1 cellular context compared by ENCODE assay signal in genomic region chr21:15441060-15441493, GRCh38.
TF ChIP-seq lines count a peak whose summit lies in the region.

No MANE protein-coding gene starts in this region.

TF ChIP-seq in HepG2, 621 proteins besides CTCF, POLR2A, EP300 and RAD21 (continued from another document and continues in another):
- TF ChIP-seq ELK4 (CRISPR knock-in tag; IDR thresholded peaks at IDR 0.05; ENCODE audit: borderline replicate concordance) (no peak), ZFP36 (IDR thresholded peaks at IDR 0.05; ENCODE audit: borderline replicate concordance, low read depth, low read length, partially characterized antibody) (no peak), ZNF512B (CRISPR knock-in tag; IDR thresholded peaks at IDR 0.05; ENCODE audit: borderline replicate concordance) (peak; percentile 96; the same call in 1 of the 2 replicates), ZFP1 (CRISPR knock-in tag; IDR thresholded peaks at IDR 0.05) (peak; percentile 93), KLF12 (CRISPR knock-in tag; IDR thresholded peaks at IDR 0.05; ENCODE audit: borderline replicate concordance) (no peak), PRMT3 (CRISPR knock-in tag; IDR thresholded peaks at IDR 0.05; ENCODE audit: borderline replicate concordance, low read depth) (no peak), PITX1 (CRISPR knock-in tag; IDR thresholded peaks at IDR 0.05) (peak; percentile 97), SOX6 (IDR thresholded peaks at IDR 0.05) (no peak), SOX6 (CRISPR knock-in tag; IDR thresholded peaks at IDR 0.05) (peak; percentile 100), THRA (CRISPR knock-in tag; IDR thresholded peaks at IDR 0.05; ENCODE audit: borderline replicate concordance) (peak; percentile 99), ZNF614 (CRISPR knock-in tag; IDR thresholded peaks at IDR 0.05; ENCODE audit: borderline replicate concordance) (peak; percentile 65; the same call in 1 of the 2 replicates), RFXAP (CRISPR knock-in tag; IDR thresholded peaks at IDR 0.05; ENCODE audit: borderline replicate concordance) (peak; percentile 89), IKZF4 (CRISPR knock-in tag; IDR thresholded peaks at IDR 0.05; ENCODE audit: borderline replicate concordance, low read depth, not compliant biosample characterization) (no peak), NKX3-1 (CRISPR knock-in tag; IDR thresholded peaks at IDR 0.05) (peak; percentile 85; the same call in 1 of the 2 replicates), PATZ1 (CRISPR knock-in tag; IDR thresholded peaks at IDR 0.05) (peak; percentile 69), PHF21A (CRISPR knock-in tag; IDR thresholded peaks at IDR 0.05) (peak; percentile 93), MZF1 (CRISPR knock-in tag; IDR thresholded peaks at IDR 0.05; ENCODE audit: borderline replicate concordance) (no peak), HOXD1 (CRISPR knock-in tag; IDR thresholded peaks at IDR 0.05) (peak; percentile 94), RBAK (CRISPR knock-in tag; IDR thresholded peaks at IDR 0.05) (no peak), ZNF460 (CRISPR knock-in tag; IDR thresholded peaks at IDR 0.05; ENCODE audit: borderline replicate concordance) (no peak; the same call in 1 of the 2 replicates), POLR2G (IDR thresholded peaks at IDR 0.05; ENCODE audit: low read depth, low read length) (peak; percentile 34; the same call in 1 of the 2 replicates), ERF (CRISPR knock-in tag; IDR thresholded peaks at IDR 0.05) (peak; percentile 79; the same call in 1 of the 2 replicates), ZNF160 (CRISPR knock-in tag; IDR thresholded peaks at IDR 0.05) (peak; percentile 56), YEATS4 (CRISPR knock-in tag; IDR thresholded peaks at IDR 0.05; ENCODE audit: borderline replicate concordance) (peak; percentile 71; the same call in 1 of the 2 replicates), TOE1 (CRISPR knock-in tag; IDR thresholded peaks at IDR 0.05) (peak; percentile 70; the same call in 1 of the 2 replicates), ZFP37 (CRISPR knock-in tag; IDR thresholded peaks at IDR 0.05; ENCODE audit: borderline replicate concordance) (peak; percentile 80; the same call in 1 of the 2 replicates), ZNF263 (CRISPR knock-in tag; IDR thresholded peaks at IDR 0.05) (peak; percentile 54; the same call in 1 of the 2 replicates), MXI1 (IDR thresholded peaks at IDR 0.05; ENCODE audit: borderline replicate concordance, low read depth, low read length) (0 out of 3 replicates have a peak, but pooled peaks have one; percentile 17), KDM3A (CRISPR knock-in tag; IDR thresholded peaks at IDR 0.05; ENCODE audit: low read depth) (peak; percentile 96; the same call in 1 of the 2 replicates), KMT2A (CRISPR knock-in tag; IDR thresholded peaks at IDR 0.05) (peak; percentile 83), MYNN (CRISPR knock-in tag; IDR thresholded peaks at IDR 0.05; ENCODE audit: low read depth) (no peak), HMGXB3 (CRISPR knock-in tag; IDR thresholded peaks at IDR 0.05; ENCODE audit: borderline replicate concordance) (peak; percentile 66; the same call in 1 of the 2 replicates), NFKBIZ (CRISPR knock-in tag; IDR thresholded peaks at IDR 0.05) (peak; percentile 80; the same call in 1 of the 2 replicates), ZNF503 (CRISPR knock-in tag; IDR thresholded peaks at IDR 0.05) (peak; percentile 97), ELF4 (CRISPR knock-in tag; IDR thresholded peaks at IDR 0.05; ENCODE audit: borderline replicate concordance) (no peak; the same call in 1 of the 2 replicates), KMT2B (CRISPR knock-in tag; IDR thresholded peaks at IDR 0.05) (peak; percentile 61; the same call in 1 of the 2 replicates), ZNF331 (CRISPR knock-in tag; IDR thresholded peaks at IDR 0.05) (peak; percentile 87), ZSCAN21 (CRISPR knock-in tag; IDR thresholded peaks at IDR 0.05; ENCODE audit: borderline replicate concordance) (peak; percentile 24; the same call in 1 of the 2 replicates), TARDBP (CRISPR knock-in tag; IDR thresholded peaks at IDR 0.05) (peak; percentile 85; the same call in 1 of the 2 replicates), HOXA3 (CRISPR knock-in tag; IDR thresholded peaks at IDR 0.05) (peak; percentile 93), ZEB1 (IDR thresholded peaks at IDR 0.05; ENCODE audit: insufficient replicate concordance, low read depth) (peak; percentile 61), ZNF792 (CRISPR knock-in tag; IDR thresholded peaks at IDR 0.05) (peak; percentile 36; the same call in 1 of the 2 replicates), PRDM10 (CRISPR knock-in tag; IDR thresholded peaks at IDR 0.05; ENCODE audit: low read depth) (peak; percentile 48; the same call in 1 of the 2 replicates), IRF1 (CRISPR knock-in tag; IDR thresholded peaks at IDR 0.05; ENCODE audit: low read depth) (no peak)
